ENCODE assay signal across 8 cellular contexts in the genomic region with DNA sequence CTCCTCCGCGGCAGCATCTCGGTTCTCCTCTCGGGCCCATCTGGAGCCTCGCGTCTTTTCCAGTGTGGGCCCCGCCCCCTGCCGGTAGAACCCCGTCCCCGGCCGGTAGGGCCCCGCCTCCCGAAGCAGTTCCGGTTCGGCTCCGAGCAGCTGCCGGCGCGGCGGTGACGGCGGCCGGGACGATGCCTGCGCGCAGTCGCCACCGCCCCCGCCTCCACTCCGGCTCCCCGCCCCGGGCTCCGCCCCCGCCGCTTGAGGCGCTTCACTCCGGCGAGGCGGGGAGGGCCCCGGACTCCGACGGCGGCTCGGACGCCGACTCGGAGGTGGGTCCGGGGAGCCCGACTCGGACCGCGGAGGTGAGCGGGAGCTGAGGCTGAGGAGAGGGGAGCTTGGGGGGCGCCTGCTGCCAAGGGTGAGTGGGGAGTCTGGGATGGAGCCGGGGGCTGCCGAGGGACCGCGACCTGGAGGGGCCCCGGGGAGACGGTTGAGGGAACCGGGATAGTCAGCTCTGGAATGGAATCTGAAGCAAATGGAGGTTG. TPM values are rescaled to one million over a fixed set of nuclear protein-coding genes. Genes with fewer than 3 reads are reported as not detected.
DNase-seq lines count a peak whose midpoint lies in the region; ATAC-seq and TF ChIP-seq lines count a peak whose summit lies in the region.

A gene (plus strand): TSS at position 290 of the 539 bp plus-strand sequence. CDS start 38,873 bp downstream, outside the sequence.

- no peaks in the 10 kb centered on the region for H3K27me3 ChIP-seq in WERI-Rb-1 (ENCODE audit: insufficient read depth, low read depth, severe bottlenecking)
- H3K27me3 ChIP-seq in iPS-20b (ENCODE audit: insufficient read depth, low read length) = no peaks in the 10 kb centered on the region
- H3K27me3 ChIP-seq in skeletal muscle tissue (ENCODE audit: control insufficient read depth in 3 of 3, insufficient read depth in 3 of 3, low read length in 3 of 3) = no peaks in the 10 kb centered on the region

- no peaks in the 10 kb centered on the region for H3K36me3 ChIP-seq in WERI-Rb-1
- no peaks in the 10 kb centered on the region for H3K36me3 ChIP-seq in iPS-20b (ENCODE audit: insufficient read depth, low read depth, low read length)
- H3K36me3 ChIP-seq in skeletal muscle tissue (ENCODE audit: control insufficient read depth in 3 of 3, insufficient read depth in 3 of 3, low read length in 3 of 3) = no peaks in the 10 kb centered on the region

- H3K9me3 ChIP-seq in WERI-Rb-1 (ENCODE audit: severe bottlenecking) (no peaks in the 10 kb centered on the region), iPS-20b (ENCODE audit: insufficient read depth, low read depth, low read length) (no peaks in the 10 kb centered on the region), skeletal muscle tissue (ENCODE audit: control insufficient read depth in 3 of 3, low read length in 3 of 3) (no peaks in the 10 kb centered on the region)

- peak; percentile 4 for TF ChIP-seq CTCF in GM13977 (IDR thresholded peaks at IDR 0.05; ENCODE audit: extremely low read depth, insufficient read depth, missing control alignments)
- no peak for TF ChIP-seq CTCF in WERI-Rb-1 (IDR thresholded peaks at IDR 0.05; ENCODE audit: low read depth, low read length)

- ATAC-seq in HG02885 (IDR thresholded peaks at IDR 0.05; ENCODE audit: poor library complexity, unreplicated experiment) = peak; percentile 82
- no peak for ATAC-seq in GM18858 (IDR thresholded peaks at IDR 0.05; ENCODE audit: unreplicated experiment)

- peak; percentile 99 for DNase-seq in GM13977 (ENCODE audit: low spot score)
- peak; percentile 86 for DNase-seq in NCI-H2171 (lab: John Stamatoyannopoulos, UW)
- DNase-seq in WERI-Rb-1 = peak; percentile 97
- DNase-seq in T47D (ENCODE audit: low read depth in 1 of 2, low spot score in 1 of 2) = peak; percentile 97 to 98

- in situ Hi-C loops in GM13977 (cut with MboI; ENCODE audit: low pct_unique_long_range_greater_than_20kb, low sequenced_read_pairs, unreplicated experiment) = no loop called here
- in situ Hi-C loops in T47D (cut with HindIII; ENCODE audit: low pct_unique_long_range_greater_than_20kb, low sequenced_read_pairs) = no loop called here

- peak within 1 kb of the TSS; percentile 83 for H3K27ac ChIP-seq in WERI-Rb-1
- peak within 1 kb of the TSS; percentile 76 for H3K27ac ChIP-seq in iPS-20b (ENCODE audit: low read length)
- peak within 1 kb of the TSS; percentile 99 for H3K27ac ChIP-seq in skeletal muscle tissue (ENCODE audit: low read depth, low read length)

- H3K9ac ChIP-seq in iPS-20b (ENCODE audit: low read depth, low read length) (peak within 1 kb of the TSS; percentile 94), skeletal muscle tissue (ENCODE audit: low read depth in 1 of 3, low read length in 3 of 3) (peak within 1 kb of the TSS; percentile 93 to 98 (median 98))

- H3K4me3 ChIP-seq in WERI-Rb-1 (ENCODE audit: low read depth, low read length) = peak within 1 kb of the TSS; percentile 87
- H3K4me3 ChIP-seq in iPS-20b (ENCODE audit: low read length) = peak within 1 kb of the TSS; percentile 92
- peak within 1 kb of the TSS; percentile 81 to 98 (median 95) for H3K4me3 ChIP-seq in skeletal muscle tissue (ENCODE audit: low read length in 3 of 3)

- H3K4me1 ChIP-seq in iPS-20b (ENCODE audit: insufficient read depth, low read length) = peaks cover 4% of the 10 kb centered on the region; the same call in 1 of the 2 replicates
- peaks cover 44 to 63% (median 46%) of the 10 kb centered on the region in 3 donors for H3K4me1 ChIP-seq in skeletal muscle tissue (ENCODE audit: control insufficient read depth in 3 of 3, insufficient read depth in 3 of 3, low read length in 3 of 3)

RNA-seq across cellular contexts. Expression of the gene that starts here (rescaled TPM):
- 17.7 TPM for total RNA-seq in skeletal muscle tissue
